In genomic region chr6:110958332-110959192, GRCh38 we compare ENCODE assay signal across 8 cellular contexts. TPM values are rescaled to one million over a fixed set of nuclear protein-coding genes. Genes with fewer than 3 reads are reported as not detected.
DNase-seq lines count a peak whose midpoint lies in the region; ATAC-seq, FAIRE-seq and TF ChIP-seq lines count a peak whose summit lies in the region.

TSS of gene GTF3C6 (plus strand) at chr6:110958706. CDS start at chr6:110958770, 64 bp downstream.

- peak within 1 kb of the TSS; percentile 100 for H2BK5ac ChIP-seq in H1 (ENCODE audit: low read depth, low read length)

- DNase-seq in Caco-2 (peak; percentile 91 to 93), HTR-8/SVneo (ENCODE audit: insufficient read length, low spot score) (peak; percentile 78), NT2/D1 (ENCODE audit: low read depth, low spot score) (peak; percentile 71), H1 (ENCODE audit: low read depth in 1 of 2, low spot score in 2 of 2) (peak; percentile 81 to 92), memory B cell (ENCODE audit: low spot score in 2 of 2) (peak; percentile 83 to 88)
- peak; percentile 96 for DNase-seq in activated CD8-positive, alpha-beta memory T cell treated with anti-CD3 and anti-CD28 coated beads, Interleukin-2, amount 10 ng/mL, durations not matched to agents 7 days and 5 days
- DNase-seq in stimulated activated CD8-positive, alpha-beta memory T cell treated with anti-CD3 and anti-CD28 coated beads, Interleukin-12 subunit alpha, Interleukin-12 subunit beta, amount 100 ng/mL, for 1 hour (ENCODE audit: low read depth): peak; percentile 82

- H2BK20ac ChIP-seq in H1 (ENCODE audit: low read length): 0 out of 2 replicates have a peak within 1 kb of the TSS, but pooled peaks have one; percentile 43

- H3K27ac ChIP-seq in H1 (ENCODE audit: low read depth, low read length): peak within 1 kb of the TSS; percentile 95

- H4K20me1 ChIP-seq in H1 (replicated peaks in 1 of 2; ENCODE audit: control insufficient read depth in 1 of 2, insufficient read depth in 2 of 2, low read length in 2 of 2): no peaks in the 10 kb centered on the region

- POLR2A ChIA-PET in Caco-2 (lab: Charles Lee): interaction anchor here (0.5 to 1.7 kb wide), 6 partner anchors 8 to 259 kb away, joined by 3 to 25 read pairs (median 7); partner anchors contain the start of genes AMD1, CDK19 and RPF2
- POLR2A ChIA-PET in H1 (lab: Charles Lee; ENCODE audit: partially characterized antibody): interaction anchor here (0.7 to 9.4 kb wide), 35 partner anchors 9 to 448 kb away, joined by 3 to 90 read pairs (median 4); partner anchors contain the start of genes AMD1, CDK19 and RPF2

- peak; percentile 94 to 95 for TF ChIP-seq POLR2A in H1 (IDR thresholded peaks at IDR 0.05; ENCODE audit: control extremely low read depth in 1 of 2, low read depth in 2 of 2, low read length in 2 of 2)

- no peaks in the 10 kb centered on the region for H3K79me1 ChIP-seq in H1 (ENCODE audit: low read depth, low read length)

- peak within 1 kb of the TSS; percentile 99 for H4K8ac ChIP-seq in H1 (ENCODE audit: extremely low read depth, insufficient read depth, low read length)

- H3K9me3 ChIP-seq in Caco-2: no peaks in the 10 kb centered on the region
- H3K9me3 ChIP-seq in NT2/D1 (ENCODE audit: insufficient read depth, low read length): no peaks in the 10 kb centered on the region
- H3K9me3 ChIP-seq in H1 (ENCODE audit: insufficient read depth in 2 of 2, low read depth in 1 of 2, low read length in 1 of 2): no peaks in the 10 kb centered on the region

- H3K23ac ChIP-seq in H1 (ENCODE audit: insufficient read length): no peak within 1 kb of the TSS

- H2AFZ ChIP-seq in H1 (ENCODE audit: low read length): peak within 1 kb of the TSS; percentile 91

- no peaks in the 10 kb centered on the region; the same call in 1 of the 2 replicates for H3K36me3 ChIP-seq in Caco-2 (ENCODE audit: control insufficient read depth, insufficient read depth, low read length)
- H3K36me3 ChIP-seq in NT2/D1 (ENCODE audit: insufficient read depth, insufficient read length, low read length): peaks cover 32% of the 10 kb centered on the region
- peaks cover 4 to 30% (median 19%) of the 10 kb centered on the region in 4 experiments for H3K36me3 ChIP-seq in H1 (ENCODE audit: control insufficient read depth in 2 of 4, insufficient read depth in 4 of 4, low read length in 3 of 4)

- H4K91ac ChIP-seq in H1 (replicated peaks; ENCODE audit: insufficient read length, low read length): peak within 1 kb of the TSS; percentile 81

- CTCF ChIA-PET in Caco-2 (lab: Charles Lee): interaction anchor here (0.8 to 1.6 kb wide), 4 partner anchors 12 to 301 kb away, joined by 3 to 5 read pairs (median 3); partner anchors contain the start of genes CDK19 and RPF2
- CTCF ChIA-PET in activated CD8-positive, alpha-beta memory T cell treated with anti-CD3 and anti-CD28 coated beads, Interleukin-2, amount 10 ng/mL, durations not matched to agents 7 days and 5 days (lab: Charles Lee): interaction anchor here (1.0 to 1.7 kb wide), 12 partner anchors 8 to 1129 kb away, joined by 3 to 11 read pairs (median 5); partner anchors contain the start of genes CDK19, FAM229B and TUBE1
- CTCF ChIA-PET in H1 (lab: Charles Lee; ENCODE audit: partially characterized antibody): interaction anchor here (0.5 to 1.3 kb wide), 5 partner anchors 8 to 467 kb away, joined by 3 to 4 read pairs (median 3); no protein-coding TSS in a partner anchor

- H3K27ac Mint-ChIP-seq in Caco-2 (ENCODE audit: unreplicated experiment) (peak within 1 kb of the TSS; percentile 97), memory B cell (peak within 1 kb of the TSS; percentile 97)
- peak within 1 kb of the TSS; percentile 99 for H3K27ac Mint-ChIP-seq in activated CD8-positive, alpha-beta memory T cell treated with anti-CD3 and anti-CD28 coated beads, Interleukin-2, amount 10 ng/mL, durations not matched to agents 7 days and 5 days

- whole genome bisulfite sequencing in H1 (ENCODE audit: extremely low coverage in 1 of 2, insufficient coverage in 1 of 2, insufficient read length in 1 of 2, insufficient replicate concordance in 2 of 2, low coverage in 1 of 2, low lambda C conversion rate in 2 of 2, missing lambda C conversion rate in 1 of 2), 2 experiments: 2% methylated on average over 69 of the region's 70 CpGs; no CpG with 5 or more reads in 1 of the 2 experiments

- H3K4ac ChIP-seq in H1 (replicated peaks; ENCODE audit: insufficient read length, low read depth, low read length): peak within 1 kb of the TSS; percentile 91

- peak within 1 kb of the TSS; percentile 95 for H4K5ac ChIP-seq in H1 (ENCODE audit: insufficient read length, low read depth, low read length)

- H2BK15ac ChIP-seq in H1 (ENCODE audit: low read length): peak within 1 kb of the TSS; percentile 65; the same call in 1 of the 2 replicates

- H3K27me3 Mint-ChIP-seq in Caco-2 (ENCODE audit: insufficient read depth, unreplicated experiment) (no peaks in the 10 kb centered on the region), memory B cell (no peaks in the 10 kb centered on the region)
- peaks cover 4% of the 10 kb centered on the region for H3K27me3 Mint-ChIP-seq in activated CD8-positive, alpha-beta memory T cell treated with anti-CD3 and anti-CD28 coated beads, Interleukin-2, amount 10 ng/mL, durations not matched to agents 7 days and 5 days

- H3K4me3 ChIP-seq in Caco-2 (ENCODE audit: low read depth, low read length) (peak within 1 kb of the TSS; percentile 96), NT2/D1 (ENCODE audit: insufficient read length, low read depth) (peak within 1 kb of the TSS; percentile 97), H1 (ENCODE audit: extremely low read depth in 1 of 4, insufficient read depth in 2 of 4, low read depth in 3 of 4, low read length in 4 of 4) (peak within 1 kb of the TSS; percentile 74 to 96 (median 92))

- peaks cover 0 to 10% of the 10 kb centered on the region in 2 experiments; a peak in 2 of 4 replicates for H3K79me2 ChIP-seq in H1 (ENCODE audit: control insufficient read depth in 1 of 2, insufficient read depth in 2 of 2, low read length in 2 of 2)

- H3K36me3 Mint-ChIP-seq in Caco-2 (ENCODE audit: insufficient read depth, unreplicated experiment): peaks cover 44% of the 10 kb centered on the region
- H3K36me3 Mint-ChIP-seq in activated CD8-positive, alpha-beta memory T cell treated with anti-CD3 and anti-CD28 coated beads, Interleukin-2, amount 10 ng/mL, durations not matched to agents 7 days and 5 days: peaks cover 28% of the 10 kb centered on the region
- peaks cover 10% of the 10 kb centered on the region for H3K36me3 Mint-ChIP-seq in memory B cell

- TSS peak; percentile 53 for BruUV-seq in Caco-2 (replicated peaks; lab: Mats Ljungman, UMichigan)

- H3K9ac ChIP-seq in NT2/D1 (ENCODE audit: insufficient read length, low read depth): peak within 1 kb of the TSS; percentile 99
- peak within 1 kb of the TSS; percentile 81 to 99 (median 94) for H3K9ac ChIP-seq in H1 (replicated peaks in 1 of 4; ENCODE audit: extremely low read depth in 1 of 4, low read depth in 3 of 4, low read length in 3 of 4)

- H3K23me2 ChIP-seq in H1 (ENCODE audit: low read depth, low read length): no peaks in the 10 kb centered on the region

- H3K4me1 ChIP-seq in Caco-2 (peaks cover 10% of the 10 kb centered on the region), NT2/D1 (ENCODE audit: insufficient read depth, insufficient read length) (no peaks in the 10 kb centered on the region), H1 (replicated peaks in 1 of 4; ENCODE audit: control insufficient read depth in 3 of 4, insufficient read depth in 4 of 4, low read length in 3 of 4) (peaks cover 0 to 3% (median 1%) of the 10 kb centered on the region in 4 experiments; a peak in 1 of 7 replicates)

- H3K4me3 Mint-ChIP-seq in Caco-2 (ENCODE audit: unreplicated experiment): peak within 1 kb of the TSS; percentile 94
- H3K4me3 Mint-ChIP-seq in activated CD8-positive, alpha-beta memory T cell treated with anti-CD3 and anti-CD28 coated beads, Interleukin-2, amount 10 ng/mL, durations not matched to agents 7 days and 5 days: peak within 1 kb of the TSS; percentile 97
- H3K4me3 Mint-ChIP-seq in memory B cell: peak within 1 kb of the TSS; percentile 98

- H2BK120ac ChIP-seq in H1 (replicated peaks; ENCODE audit: low read depth, low read length): peak within 1 kb of the TSS; percentile 29

- H3K14ac ChIP-seq in H1 (ENCODE audit: insufficient read length): no peak within 1 kb of the TSS

- intact Hi-C loops in Caco-2 (cut with micrococcal nuclease; ENCODE audit: unreplicated experiment): loop anchor here (2.0 kb wide), 1 partner anchor 22 kb away; no protein-coding TSS in a partner anchor

- peak within 1 kb of the TSS; percentile 98 for H3K18ac ChIP-seq in H1 (ENCODE audit: extremely low read depth, low read length)

- no peaks in the 10 kb centered on the region for H3K9me3 Mint-ChIP-seq in Caco-2 (ENCODE audit: unreplicated experiment)
- no peaks in the 10 kb centered on the region for H3K9me3 Mint-ChIP-seq in activated CD8-positive, alpha-beta memory T cell treated with anti-CD3 and anti-CD28 coated beads, Interleukin-2, amount 10 ng/mL, durations not matched to agents 7 days and 5 days (ENCODE audit: low read depth)
- H3K9me3 Mint-ChIP-seq in memory B cell: no peaks in the 10 kb centered on the region

- no peak; a peak in 1 of 4 replicates for TF ChIP-seq RAD21 in H1 (IDR thresholded peaks at IDR 0.05 in 1 of 2, conservative IDR thresholded peaks at IDR 0.05 in 1 of 2; ENCODE audit: low read depth in 2 of 2, low read length in 2 of 2)

- H3K4me1 Mint-ChIP-seq in Caco-2 (ENCODE audit: low read depth, unreplicated experiment): peaks cover 7% of the 10 kb centered on the region
- peaks cover 16% of the 10 kb centered on the region for H3K4me1 Mint-ChIP-seq in activated CD8-positive, alpha-beta memory T cell treated with anti-CD3 and anti-CD28 coated beads, Interleukin-2, amount 10 ng/mL, durations not matched to agents 7 days and 5 days
- peaks cover 5% of the 10 kb centered on the region for H3K4me1 Mint-ChIP-seq in memory B cell

- ATAC-seq in GM21367 (IDR thresholded peaks at IDR 0.05; ENCODE audit: unreplicated experiment) (peak; percentile 94), memory B cell (ENCODE audit: low read depth) (peak; percentile 97)
- peak; percentile 99 for ATAC-seq in activated CD8-positive, alpha-beta memory T cell treated with anti-CD3 and anti-CD28 coated beads, Interleukin-2, amount 10 ng/mL, durations not matched to agents 7 days and 5 days

- peak within 1 kb of the TSS; percentile 64 to 70 for H3K4me2 ChIP-seq in H1 (ENCODE audit: insufficient read depth in 1 of 2, low read depth in 2 of 2, low read length in 2 of 2)

- TF ChIP-seq CTCF in Caco-2 (IDR thresholded peaks at IDR 0.05; ENCODE audit: insufficient read depth in 1 of 2, low read depth in 1 of 2, low read length in 1 of 2, severe bottlenecking in 1 of 2, unreplicated experiment in 1 of 2) (no peak), H1 (IDR thresholded peaks at IDR 0.05; ENCODE audit: control extremely low read depth in 1 of 3, insufficient read depth in 1 of 3, low read depth in 1 of 3, low read length in 3 of 3) (no peak)

- peak within 1 kb of the TSS; percentile 99 for H2BK12ac ChIP-seq in H1 (ENCODE audit: low read depth, low read length)

- H2AK5ac ChIP-seq in H1 (ENCODE audit: low read depth, low read length): 0 out of 2 replicates have a peak within 1 kb of the TSS, but pooled peaks have one; percentile 2

- peak within 1 kb of the TSS; percentile 94 for H3K56ac ChIP-seq in H1 (replicated peaks; ENCODE audit: insufficient read length, low read depth, low read length)

- H3K27me3 ChIP-seq in Caco-2 (replicated peaks; ENCODE audit: control insufficient read depth, insufficient read depth, low read length): no peaks in the 10 kb centered on the region
- H3K27me3 ChIP-seq in NT2/D1 (ENCODE audit: insufficient read depth, insufficient read length): no peaks in the 10 kb centered on the region
- no peaks in the 10 kb centered on the region for H3K27me3 ChIP-seq in H1 (replicated peaks in 1 of 4; ENCODE audit: control insufficient read depth in 3 of 4, extremely low read depth in 1 of 4, insufficient read depth in 3 of 4, low read length in 3 of 4)

- TF ChIP-seq EP300 in H1 (IDR thresholded peaks at IDR 0.05; ENCODE audit: borderline replicate concordance in 1 of 2, low read depth in 2 of 2, low read length in 2 of 2): no peak

- FAIRE-seq in HTR-8/SVneo (lab: Jason Lieb, UNC) (peak; percentile 48), H1 (lab: Jason Lieb, UNC) (no peak)

RNA-seq across cellular contexts. Expression of gene GTF3C6, which starts in this region (rescaled TPM):
- 109 and 114 TPM in 2 replicates for total RNA-seq in Caco-2 (2022)
- 100 to 1,000 TPM in 1 of 2 experiments, 10 to 100 TPM in 1; 84.6 to 123 TPM for total RNA-seq in activated CD8-positive, alpha-beta memory T cell treated with anti-CD3 and anti-CD28 coated beads, Interleukin-2, amount 10 ng/mL, durations not matched to agents 7 days and 5 days
- total RNA-seq in H1 (2021; fragmentation: NEBNext Ultra II Directional; extraction: Animal tissue kit (Norgen Biotek cat#: 25700)): 87.4 and 93.9 TPM in 2 replicates
- 7.4 and 13.1 TPM in 2 replicates for polyA plus RNA-seq in H1 (2011; rRNA removed)
- 32.2 TPM for polyA plus RNA-seq in H1 (2011; cell fraction: cytosol; rRNA removed)
- 2.5 TPM for polyA plus RNA-seq in H1 (2011; cell fraction: nucleus; rRNA removed)
- 60.2 to 104 TPM (median 72.7 TPM) in 4 replicates for polyA plus RNA-seq in H1 (2012, experiment 1 of 2)
- 44.6 TPM for polyA plus RNA-seq in H1 (2012, experiment 2 of 2)
- polyA plus RNA-seq in H1 (2013, experiment 1 of 2): 67.9 TPM
- polyA plus RNA-seq in H1 (2013, experiment 2 of 2): 71.1 TPM
- 1.7 and 2.1 TPM in 2 replicates for polyA minus RNA-seq in H1 (2011; rRNA and poly(A)+ RNA removed)
- polyA minus RNA-seq in H1 (2011; cell fraction: cytosol; rRNA and poly(A)+ RNA removed): 14.6 TPM
- 5.2 TPM for polyA minus RNA-seq in H1 (2011; cell fraction: nucleus; rRNA and poly(A)+ RNA removed)

Comparison
In these comparisons a context has a peak if more than half of its experiments do, and no peak if none do; other contexts are left out.
1. Peak in every context shown above with its lines: DNase-seq, ATAC-seq, H3K4me3 ChIP-seq and H3K27ac ChIP-seq.